In genomic region chr2:10757814-10758286, GRCh38 we compare ENCODE assay signal across 16 cellular contexts. TPM values are rescaled to one million over a fixed set of nuclear protein-coding genes. Genes with fewer than 3 reads are reported as not detected.
DNase-seq lines count a peak whose midpoint lies in the region; ATAC-seq, FAIRE-seq and TF ChIP-seq lines count a peak whose summit lies in the region.
"Had no signal": no experiment of that assay in that cellular context is flagged by ENCODE, and none has a peak within 500 bp of the region (broad histone marks: within the 10 kb centered on the region; RNA-seq: fewer than 3 reads in every experiment).

No MANE protein-coding gene starts in this region.

- no peaks in the 10 kb centered on the region for H3K27me3 Mint-ChIP-seq in chondrocyte (ENCODE audit: low read depth)

- H3K4me1 ChIP-seq in mucosa of rectum (ENCODE audit: control insufficient read depth in 2 of 2, insufficient read depth in 2 of 2, low read length in 2 of 2): peaks cover 6 to 14% of the 10 kb centered on the region in 2 donors

- H3K4me3 Mint-ChIP-seq in chondrocyte (ENCODE audit: unreplicated experiment): no peak overlapping the region
- H3K4me3 Mint-ChIP-seq: CD8-positive, alpha-beta memory T cell; H9 had no signal

- H3K9me3 ChIP-seq in mucosa of rectum (ENCODE audit: control insufficient read depth in 2 of 2, low read length in 2 of 2): no peaks in the 10 kb centered on the region
- H3K9me3 ChIP-seq: Caco-2 had no signal

- H3K9ac ChIP-seq in mucosa of rectum (ENCODE audit: low read depth in 1 of 2, low read length in 2 of 2): no peak overlapping the region
- H3K9ac ChIP-seq: GM23248 had no signal

- in situ Hi-C loops in KBM-7 (cut with MboI; ENCODE audit: low pct_unique_long_range_greater_than_20kb, low sequenced_read_pairs): no loop called here

- H3K27ac Mint-ChIP-seq in chondrocyte (ENCODE audit: unreplicated experiment): no peak overlapping the region
- H3K27ac Mint-ChIP-seq: CD8-positive, alpha-beta memory T cell; H9 had no signal

- H3K27ac ChIP-seq in 22Rv1 (peak overlapping the region; percentile 60), C4-2B (peak overlapping the region; percentile 61), mucosa of rectum (ENCODE audit: low read depth in 2 of 2, low read length in 2 of 2) (peak overlapping the region; percentile 19 to 70)
- H3K27ac ChIP-seq: GM23248 had no signal

- no peaks in the 10 kb centered on the region for H3K36me3 Mint-ChIP-seq in chondrocyte (ENCODE audit: low read depth)
- H3K36me3 Mint-ChIP-seq: CD8-positive, alpha-beta memory T cell had no signal

- ATAC-seq in GM18520 (IDR thresholded peaks at IDR 0.05; ENCODE audit: unreplicated experiment): no peak

- H3K4me3 ChIP-seq in mucosa of rectum (ENCODE audit: low read length in 2 of 2): no peak overlapping the region
- H3K4me3 ChIP-seq: GM23248 had no signal

- no peaks in the 10 kb centered on the region for H3K9me3 Mint-ChIP-seq in chondrocyte (ENCODE audit: low read depth)
- H3K9me3 Mint-ChIP-seq: CD8-positive, alpha-beta memory T cell; H9 had no signal

- no peaks in the 10 kb centered on the region for H3K27me3 ChIP-seq in mucosa of rectum (ENCODE audit: control insufficient read depth in 2 of 2, insufficient read depth in 2 of 2, low read length in 2 of 2)

- DNase-seq in chondrocyte (ENCODE audit: low spot score) (peak; percentile 30), GM12892 (ENCODE audit: insufficient read length) (no peak), NCI-H2227 (lab: John Stamatoyannopoulos, UW; ENCODE audit: unreplicated experiment) (no peak), KBM-7 (no peak)
- DNase-seq: Caco-2; CD8-positive, alpha-beta memory T cell; DND-41; GDM1; GM23248; H9; IMR-90 had no signal

- no peaks in the 10 kb centered on the region for H3K4me1 Mint-ChIP-seq in chondrocyte (ENCODE audit: low read depth)
- H3K4me1 Mint-ChIP-seq: CD8-positive, alpha-beta memory T cell had no signal

- H3K36me3 ChIP-seq in mucosa of rectum (ENCODE audit: control insufficient read depth in 2 of 2, insufficient read depth in 2 of 2, low read length in 2 of 2): no peaks in the 10 kb centered on the region

- no peak for TF ChIP-seq CTCF in 22Rv1 (IDR thresholded peaks at IDR 0.05)
- no peak for TF ChIP-seq CTCF in C4-2B (conservative IDR thresholded peaks at IDR 0.05)
- no peak for TF ChIP-seq CTCF in chondrocyte (IDR thresholded peaks at IDR 0.05)

- FAIRE-seq in GM12892 (lab: Jason Lieb, UNC): no peak

- TF ChIP-seq POLR2A in GM12892 (IDR thresholded peaks at IDR 0.05; ENCODE audit: low read depth, low read length): no peak

RNA-seq across cellular contexts. Expression of gene ATP6V1C2, which starts 36.4 kb away (rescaled TPM):
- total RNA-seq in chondrocyte: not detected in 3 replicates
- 2.5 TPM for polyA plus RNA-seq in GM12892 (2012; ENCODE audit: missing spikeins)
- total RNA-seq: A673, GM23248, IMR-90 had no signal
- polyA plus RNA-seq: IMR-90 had no signal

RNA-seq across cellular contexts. Expression of gene PDIA6, which starts 54.7 kb away (rescaled TPM):
- 196 to 412 TPM (median 198 TPM) in 3 replicates for total RNA-seq in chondrocyte
- 183 TPM for polyA plus RNA-seq in GM12892 (2012; ENCODE audit: missing spikeins)
